Comparison of ENCODE assay signal across 32 cellular contexts in genomic region chr1:151482017-151482416, GRCh38. TPM values are rescaled to one million over a fixed set of nuclear protein-coding genes. Genes with fewer than 3 reads are reported as not detected.
A peak's percentile ranks its signal among the peaks of the same experiment; 100 is the strongest.
DNase-seq lines count a peak whose midpoint lies in the region; ATAC-seq, FAIRE-seq and TF ChIP-seq lines count a peak whose summit lies in the region.
"Had no signal": no experiment of that assay in that cellular context is flagged by ENCODE, and none has a peak within 500 bp of the region (broad histone marks: within the 10 kb centered on the region; RNA-seq: fewer than 3 reads in every experiment).

No MANE protein-coding gene starts in this region.

- no peak for DNase-seq in K562 (ENCODE audit: extremely low read depth in 1 of 4, low spot score in 3 of 4)
- no peak for DNase-seq in NCI-H2171 treated with DMSO at 0.1 percent for 48 hours (lab: John Stamatoyannopoulos, UW)
- no peak for DNase-seq in ecto neural progenitor cell (ENCODE audit: low spot score)
- DNase-seq: 8988T; ACHN; AML-193; BE2C; C1 segment of cervical spinal cord; Caco-2; Calu3; CD4-positive, alpha-beta memory T cell; CD4-positive, alpha-beta T cell; CD4-positive, CD25-positive, alpha-beta regulatory T cell; CD8-positive, alpha-beta memory T cell; CD8-positive, alpha-beta T cell; COR-L47; DMS 273 treated with DMSO at 0.1 percent for 48 hours; DMS153; DMS53; DMS79; DMS79 treated with DMSO at 0.1 percent for 48 hours; DND-41; EL had no signal

- CTCF ChIA-PET in HEK293 (lab: Yijun Ruan, JAX), result no interaction called here
- CTCF ChIA-PET in K562 (lab: Yijun Ruan, JAX; ENCODE audit: low intra/inter-chr PET ratio), result no interaction called here

- H3K4me1 ChIP-seq in HEK293 (ENCODE audit: control insufficient read depth, insufficient read depth, low read length), result no peaks in the 10 kb centered on the region
- H3K4me1 ChIP-seq in K562 (replicated peaks in 1 of 2; ENCODE audit: control insufficient read depth in 2 of 2, insufficient read depth in 2 of 2, low read length in 2 of 2), result no peaks in the 10 kb centered on the region; a peak in 1 of 5 replicates
- H3K4me1 ChIP-seq: BE2C; BLaER1; BLaER1 treated with 17β-estradiol and CSF1 and Interleukin-3, amounts not matched to agents 10 nM and 100 nM had no signal

- H3K4me3 ChIP-seq in HEK293 (ENCODE audit: low read depth, low read length), result no peak overlapping the region
- no peak overlapping the region for H3K4me3 ChIP-seq in K562
- H3K4me3 ChIP-seq: A549; BLaER1; BLaER1 treated with 17β-estradiol and CSF1 and Interleukin-3, amounts not matched to agents 10 nM and 100 nM had no signal

- H3K9me3 ChIP-seq in HEK293 (ENCODE audit: control insufficient read depth, insufficient read depth, low read depth, low read length) (no peaks in the 10 kb centered on the region), K562 (replicated peaks; ENCODE audit: control insufficient read depth, insufficient read depth, low read depth, low read length) (peaks cover 2% of the 10 kb centered on the region; the same call in 1 of the 2 replicates)

- H3K4me2 ChIP-seq in K562 (ENCODE audit: insufficient read depth, low read length), result no peak overlapping the region
- H3K4me2 ChIP-seq: A549; BLaER1; BLaER1 treated with 17β-estradiol and CSF1 and Interleukin-3, amounts not matched to agents 10 nM and 100 nM had no signal

- no peak for TF ChIP-seq POLR2A in K562 (conservative IDR thresholded peaks at IDR 0.05)

- no TSS peak for BruUV-seq in K562 (replicated peaks; lab: Mats Ljungman, UMichigan)

- WGBS in K562 (ENCODE audit: insufficient coverage, low coverage, missing lambda C conversion rate), result 9% methylated on average over 1 of the region's 1 CpG

- H3K27me3 ChIP-seq in K562 (ENCODE audit: control insufficient read depth in 2 of 2, insufficient read depth in 2 of 2, low read length in 2 of 2), result no peaks in the 10 kb centered on the region
- H3K27me3 ChIP-seq: BE2C; BLaER1; BLaER1 treated with 17β-estradiol and CSF1 and Interleukin-3, amounts not matched to agents 10 nM and 100 nM had no signal

- TF ChIP-seq CTCF in HEK293 (tag by site-specific recombination; IDR thresholded peaks at IDR 0.05) (no peak), K562 (IDR thresholded peaks at IDR 0.05 in 2 of 3, conservative IDR thresholded peaks at IDR 0.05 in 1 of 3; ENCODE audit: insufficient read depth in 2 of 3, low read depth in 1 of 3, low read length in 3 of 3) (no peak)

- H3K27ac ChIP-seq in HEK293 (ENCODE audit: extremely low read depth, low read depth, low read length) (no peak overlapping the region), K562 (ENCODE audit: extremely low read depth, low read depth, low read length) (no peak overlapping the region)
- H3K27ac ChIP-seq: 22Rv1; A549; BLaER1; BLaER1 treated with 17β-estradiol and CSF1 and Interleukin-3, amounts not matched to agents 10 nM and 100 nM; C4-2B had no signal

- no peak for TF ChIP-seq RAD21 in K562 (CRISPR knock-in tag; conservative IDR thresholded peaks at IDR 0.05 in 1 of 2, IDR thresholded peaks at IDR 0.05 in 1 of 2)

- no peaks in the 10 kb centered on the region for H3K36me3 ChIP-seq in HEK293 (ENCODE audit: control insufficient read depth in 2 of 2, insufficient read depth in 1 of 2, low read length in 2 of 2)
- no peaks in the 10 kb centered on the region for H3K36me3 ChIP-seq in K562 (ENCODE audit: control insufficient read depth, insufficient read depth, low read length)
- H3K36me3 ChIP-seq: BE2C; BLaER1; BLaER1 treated with 17β-estradiol and CSF1 and Interleukin-3, amounts not matched to agents 10 nM and 100 nM had no signal

- no peaks in the 10 kb centered on the region for H3K79me2 ChIP-seq in K562 (ENCODE audit: control insufficient read depth, insufficient read depth, low read length)

- no peak for TF ChIP-seq EP300 in K562 (IDR thresholded peaks at IDR 0.05; ENCODE audit: low read length)

- POLR2A ChIA-PET in HEK293 (lab: Yijun Ruan, JAX), result no interaction called here
- POLR2A ChIA-PET in K562 (lab: Yijun Ruan, JAX), result no interaction called here

- H3K9ac ChIP-seq in K562 (ENCODE audit: insufficient read depth in 1 of 2, low read depth in 2 of 2, low read length in 2 of 2), result no peak overlapping the region
- H3K9ac ChIP-seq: BLaER1; BLaER1 treated with 17β-estradiol and CSF1 and Interleukin-3, amounts not matched to agents 10 nM and 100 nM had no signal

- H3K9me1 ChIP-seq in K562 (ENCODE audit: control insufficient read depth, insufficient read depth, low read length), result no peaks in the 10 kb centered on the region

- in situ Hi-C loops in K562 (cut with MboI), result no loop called here

- ATAC-seq in K562, result no peak
- ATAC-seq: A549; CD8-positive, alpha-beta T cell had no signal

- FAIRE-seq in K562 (lab: Jason Lieb, UNC), result no peak
- FAIRE-seq: A204.1, A549, D721Med had no signal

- no peak overlapping the region for H2AFZ ChIP-seq in K562 (ENCODE audit: low read depth, low read length)

- H4K20me1 ChIP-seq in K562 (replicated peaks; ENCODE audit: control insufficient read depth, insufficient read depth, low read length), result no peaks in the 10 kb centered on the region
- H4K20me1 ChIP-seq: BLaER1; BLaER1 treated with 17β-estradiol and CSF1 and Interleukin-3, amounts not matched to agents 10 nM and 100 nM had no signal

- intact Hi-C loops in K562 (cut with micrococcal nuclease), result no loop called here

TF ChIP-seq in HEK293, 187 proteins besides CTCF, POLR2A, EP300 and RAD21 (continues in another document):
- TF ChIP-seq SETDB1 (IDR thresholded peaks at IDR 0.05; ENCODE audit: insufficient read length, low read length) (peak; percentile 46), ZNF521 (tag by site-specific recombination; IDR thresholded peaks at IDR 0.05) (no peak)

TF ChIP-seq in K562, 482 proteins besides CTCF, POLR2A, EP300 and RAD21 (continues in another document):
- TF ChIP-seq TRIM24 (IDR thresholded peaks at IDR 0.05) (peak in 1 of 2 experiments; percentile 53; a peak in 1 of 4 replicates), BDP1 (IDR thresholded peaks at IDR 0.05; ENCODE audit: insufficient read depth, insufficient read length) (no peak), PHTF2 (CRISPR knock-in tag; IDR thresholded peaks at IDR 0.05) (no peak)

RNA-seq across cellular contexts. Expression of gene POGZ, which starts 22.7 kb away (rescaled TPM):
- 127 and 201 TPM in 2 replicates for total RNA-seq in K562 (2011; cell fraction: chromatin; rRNA removed; ENCODE audit: low replicate concordance)
- total RNA-seq in K562 (2011; cell fraction: nucleolus; rRNA removed), result 62.0 and 71.8 TPM in 2 replicates
- total RNA-seq in K562 (2011; cell fraction: nucleoplasm; rRNA removed), result 97.2 and 112 TPM in 2 replicates
- total RNA-seq in K562 (2014; rRNA removed), result 16.4 and 25.1 TPM in 2 replicates
- total RNA-seq in K562 (2014; rRNA removed; fragmentation: Illumina TruSeq; extraction: Trizol), result 17.6 and 22.0 TPM in 2 replicates
- total RNA-seq in K562 (2015; rRNA removed; fragmentation: Illumina TruSeq; extraction: Trizol), result 21.6 and 23.6 TPM in 2 replicates
- total RNA-seq in K562 (2021), result 38.2 and 40.6 TPM in 2 replicates
- 26.8 and 44.3 TPM in 2 replicates for polyA plus RNA-seq in K562 (2011; rRNA removed)
- 16.8 and 22.3 TPM in 2 replicates for polyA plus RNA-seq in K562 (2011; cell fraction: cytosol; rRNA removed)
- 94.4 and 103 TPM in 2 replicates for polyA plus RNA-seq in K562 (2011; cell fraction: nucleus; rRNA removed)
- polyA plus RNA-seq in K562 (2012), result 20.5 and 23.7 TPM in 2 replicates
- 26.5 and 36.4 TPM in 2 replicates for polyA plus RNA-seq in K562 (2014; fragmentation: Illumina TruSeq; extraction: Trizol)
- 10 to 100 TPM in 1 of 2 experiments, 1 to 10 TPM in 1; 9.4 to 13.7 TPM for polyA plus RNA-seq in K562 (2014; fragmentation: Nextera tagmentation; extraction: Ambion mirVana)
- 20.8 and 21.5 TPM in 2 replicates for polyA plus RNA-seq in K562 (2014; rRNA removed)
- polyA minus RNA-seq in K562 (2011; rRNA and poly(A)+ RNA removed), result 50.1 and 70.2 TPM in 2 replicates
- 29.9 and 31.9 TPM in 2 replicates for polyA minus RNA-seq in K562 (2011; cell fraction: cytosol; rRNA and poly(A)+ RNA removed)
- polyA minus RNA-seq in K562 (2011; cell fraction: nucleus; rRNA and poly(A)+ RNA removed), result 32.2 and 47.7 TPM in 2 replicates

RNA-seq across cellular contexts. Expression of gene CGN, which starts 29.2 kb away (rescaled TPM):
- total RNA-seq in K562 (2011; cell fraction: chromatin; rRNA removed; ENCODE audit: low replicate concordance), result 0.30 and 0.32 TPM in 2 replicates
- under 0.01 and 0.39 TPM in 2 replicates for total RNA-seq in K562 (2011; cell fraction: nucleolus; rRNA removed)
- total RNA-seq in K562 (2011; cell fraction: nucleoplasm; rRNA removed), result 0.31 and 0.59 TPM in 2 replicates
- total RNA-seq in K562 (2014; rRNA removed) (1.4 TPM in 1 of 2 replicates, not detected in the other), K562 (2014; rRNA removed; fragmentation: Illumina TruSeq; extraction: Trizol) (0.04 and 0.06 TPM in 2 replicates), K562 (2015; rRNA removed; fragmentation: Illumina TruSeq; extraction: Trizol) (0.07 TPM in 1 of 2 replicates, not detected in the other), K562 (2021) (0.27 and 0.34 TPM in 2 replicates)
- polyA plus RNA-seq in K562 (2011; rRNA removed) (0.14 and 0.16 TPM in 2 replicates), K562 (2014; fragmentation: Illumina TruSeq; extraction: Trizol) (0.03 and 0.19 TPM in 2 replicates), K562 (2014; fragmentation: Nextera tagmentation; extraction: Ambion mirVana) (under 1 TPM in 1 of 2 experiments, not detected in 1; 0.18 TPM), K562 (2014; rRNA removed) (0.09 TPM in 1 of 2 replicates, not detected in the other)
- polyA plus RNA-seq in K562 (2011; cell fraction: cytosol; rRNA removed), result 0.03 and 0.13 TPM in 2 replicates
- 0.40 and 0.88 TPM in 2 replicates for polyA plus RNA-seq in K562 (2011; cell fraction: nucleus; rRNA removed)
- 0.04 and 0.09 TPM in 2 replicates for polyA plus RNA-seq in K562 (2012)
- 0.04 TPM in 1 of 2 replicates, not detected in the other for polyA minus RNA-seq in K562 (2011; rRNA and poly(A)+ RNA removed)
- polyA minus RNA-seq in K562 (2011; cell fraction: cytosol; rRNA and poly(A)+ RNA removed), result 0.27 TPM in 1 of 2 replicates, not detected in the other
- 0.11 and 0.13 TPM in 2 replicates for polyA minus RNA-seq in K562 (2011; cell fraction: nucleus; rRNA and poly(A)+ RNA removed)
- polyA plus RNA-seq: CD14-positive monocyte had no signal

RNA-seq across cellular contexts. Expression of gene TUFT1, which starts 58.1 kb away (rescaled TPM):
- total RNA-seq in K562 (2011; cell fraction: chromatin; rRNA removed; ENCODE audit: low replicate concordance), result 3.5 and 4.6 TPM in 2 replicates
- total RNA-seq in K562 (2011; cell fraction: nucleolus; rRNA removed), result 1.7 and 2.0 TPM in 2 replicates
- 3.4 and 5.6 TPM in 2 replicates for total RNA-seq in K562 (2011; cell fraction: nucleoplasm; rRNA removed)
- total RNA-seq in K562 (2014; rRNA removed), result 1.4 and 1.6 TPM in 2 replicates
- total RNA-seq in K562 (2014; rRNA removed; fragmentation: Illumina TruSeq; extraction: Trizol), result 1.2 and 1.6 TPM in 2 replicates
- 0.54 and 0.68 TPM in 2 replicates for total RNA-seq in K562 (2015; rRNA removed; fragmentation: Illumina TruSeq; extraction: Trizol)
- 1.4 and 2.0 TPM in 2 replicates for total RNA-seq in K562 (2021)
- 1.5 and 2.4 TPM in 2 replicates for polyA plus RNA-seq in K562 (2011; rRNA removed)
- 1.1 and 2.3 TPM in 2 replicates for polyA plus RNA-seq in K562 (2011; cell fraction: cytosol; rRNA removed)
- 1.2 and 1.7 TPM in 2 replicates for polyA plus RNA-seq in K562 (2011; cell fraction: nucleus; rRNA removed)
- polyA plus RNA-seq in K562 (2012), result 1.4 and 2.7 TPM in 2 replicates
- polyA plus RNA-seq in K562 (2014; fragmentation: Illumina TruSeq; extraction: Trizol), result 1.9 and 2.2 TPM in 2 replicates
- polyA plus RNA-seq in K562 (2014; fragmentation: Nextera tagmentation; extraction: Ambion mirVana), result 1 to 10 TPM; 1.7 to 2.0 TPM
- polyA plus RNA-seq in K562 (2014; rRNA removed), result 1.7 TPM in 2 replicates
- polyA minus RNA-seq in K562 (2011; rRNA and poly(A)+ RNA removed), result 2.3 and 2.7 TPM in 2 replicates
- 1.0 and 1.8 TPM in 2 replicates for polyA minus RNA-seq in K562 (2011; cell fraction: cytosol; rRNA and poly(A)+ RNA removed)
- polyA minus RNA-seq in K562 (2011; cell fraction: nucleus; rRNA and poly(A)+ RNA removed), result 0.40 and 1.1 TPM in 2 replicates

Comparison
In these comparisons a context has a peak if more than half of its experiments do, and no peak if none do; other contexts are left out.
1. Of the 44 proteins assayed by ChIP-seq in both K562 and HEK293: peak only in K562: ZNF324; only in HEK293: SETDB1; in both: none; in neither: 42.